In genomic region chr7:67786021-67786420, GRCh38 we compare ENCODE assay signal across 12 cellular contexts.
A peak's percentile ranks its signal among the peaks of the same experiment; 100 is the strongest.
DNase-seq lines count a peak whose midpoint lies in the region; ATAC-seq and TF ChIP-seq lines count a peak whose summit lies in the region.
"Had no signal": no experiment of that assay in that cellular context is flagged by ENCODE, and none has a peak within 500 bp of the region (broad histone marks: within the 10 kb centered on the region; RNA-seq: fewer than 3 reads in every experiment).

No MANE protein-coding gene starts in this region.

- H3K4me3 ChIP-seq in WERI-Rb-1 (ENCODE audit: low read depth, low read length): no peak overlapping the region
- H3K4me3 ChIP-seq: BLaER1 treated with 17β-estradiol and CSF1 and Interleukin-3, amounts not matched to agents 10 nM and 100 nM had no signal

- DNase-seq in DMS 273 (lab: John Stamatoyannopoulos, UW; ENCODE audit: unreplicated experiment): peak; percentile 85
- peak; percentile 51 for DNase-seq in NCI-H2171 (lab: John Stamatoyannopoulos, UW)
- DNase-seq in NCI-H82 (lab: John Stamatoyannopoulos, UW): peak; percentile 88
- peak; percentile 73 for DNase-seq in WERI-Rb-1
- no peak for DNase-seq in NCI-H1436 (lab: John Stamatoyannopoulos, UW)
- DNase-seq: Calu3; CD8-positive, alpha-beta T cell; DMS79 treated with DMSO at 0.1 percent for 48 hours; GF-D8; H9 had no signal

- H3K27me3 ChIP-seq in WERI-Rb-1 (ENCODE audit: insufficient read depth, low read depth, severe bottlenecking): peaks cover 27% of the 10 kb centered on the region
- H3K27me3 ChIP-seq: BLaER1 treated with 17β-estradiol and CSF1 and Interleukin-3, amounts not matched to agents 10 nM and 100 nM had no signal

- no peaks in the 10 kb centered on the region for H3K9me3 ChIP-seq in WERI-Rb-1 (ENCODE audit: severe bottlenecking)

- no peak for ATAC-seq in HG03565 (IDR thresholded peaks at IDR 0.05; ENCODE audit: unreplicated experiment)
- ATAC-seq: CD8-positive, alpha-beta T cell had no signal

- no peak for TF ChIP-seq CTCF in WERI-Rb-1 (IDR thresholded peaks at IDR 0.05; ENCODE audit: low read depth, low read length)

- H3K36me3 ChIP-seq in WERI-Rb-1: no peaks in the 10 kb centered on the region
- H3K36me3 ChIP-seq: BLaER1 treated with 17β-estradiol and CSF1 and Interleukin-3, amounts not matched to agents 10 nM and 100 nM had no signal

- no peak overlapping the region for H3K27ac ChIP-seq in WERI-Rb-1
- H3K27ac ChIP-seq: BLaER1 treated with 17β-estradiol and CSF1 and Interleukin-3, amounts not matched to agents 10 nM and 100 nM had no signal
